8 cellular contexts compared by ENCODE assay signal in genomic region chr12:120640840-120641833, GRCh38.
DNase-seq lines count a peak whose midpoint lies in the region; ATAC-seq and TF ChIP-seq lines count a peak whose summit lies in the region.

No MANE protein-coding gene starts in this region.

- DNase-seq in ACHN (peak; percentile 89), HL-60 (ENCODE audit: low read depth in 1 of 2, low spot score in 1 of 2) (peak in 1 of 2 experiments; percentile 55), UCSD-AML1 (lab: John Stamatoyannopoulos, UW; ENCODE audit: unreplicated experiment) (peak; percentile 44), cardiac fibroblast (ENCODE audit: low read depth in 2 of 2) (peak; percentile 48 to 52), left kidney (ENCODE audit: low read depth, low spot score) (peak; percentile 92), amniotic stem cell (lab: John Stamatoyannopoulos, UW) (no peak)
- peak; percentile 60 for DNase-seq in stimulated activated CD8-positive, alpha-beta memory T cell treated with anti-CD3 and anti-CD28 coated beads, Interleukin-4, amount 100 ng/mL, for 48 hours

- in situ Hi-C loops in ACHN (cut with HindIII; ENCODE audit: low pct_ligation_motif_present, low pct_unique_long_range_greater_than_20kb, low sequenced_read_pairs): no loop called here

- H3K27me3 ChIP-seq in HL-60 (ENCODE audit: insufficient read depth, poor library complexity, severe bottlenecking): peaks cover 32% of the 10 kb centered on the region

- TF ChIP-seq CTCF in HL-60 (IDR thresholded peaks at IDR 0.05; ENCODE audit: insufficient read depth, low read length) (no peak), cardiac fibroblast (IDR thresholded peaks at IDR 0.05; ENCODE audit: low read depth, low read length) (no peak)

- H3K4me3 ChIP-seq in HL-60 (replicated peaks; ENCODE audit: insufficient read depth, low read length) (peak overlapping the region; percentile 16), cardiac fibroblast (replicated peaks in 1 of 2; ENCODE audit: low read depth in 2 of 2, low read length in 2 of 2) (peak overlapping the region in 1 of 2 donors; percentile 28)

- ATAC-seq in GM19035 (IDR thresholded peaks at IDR 0.05; ENCODE audit: unreplicated experiment): peak; percentile 39

- H3K27ac ChIP-seq in HL-60 (replicated peaks): no peak overlapping the region
